In the genomic region with DNA sequence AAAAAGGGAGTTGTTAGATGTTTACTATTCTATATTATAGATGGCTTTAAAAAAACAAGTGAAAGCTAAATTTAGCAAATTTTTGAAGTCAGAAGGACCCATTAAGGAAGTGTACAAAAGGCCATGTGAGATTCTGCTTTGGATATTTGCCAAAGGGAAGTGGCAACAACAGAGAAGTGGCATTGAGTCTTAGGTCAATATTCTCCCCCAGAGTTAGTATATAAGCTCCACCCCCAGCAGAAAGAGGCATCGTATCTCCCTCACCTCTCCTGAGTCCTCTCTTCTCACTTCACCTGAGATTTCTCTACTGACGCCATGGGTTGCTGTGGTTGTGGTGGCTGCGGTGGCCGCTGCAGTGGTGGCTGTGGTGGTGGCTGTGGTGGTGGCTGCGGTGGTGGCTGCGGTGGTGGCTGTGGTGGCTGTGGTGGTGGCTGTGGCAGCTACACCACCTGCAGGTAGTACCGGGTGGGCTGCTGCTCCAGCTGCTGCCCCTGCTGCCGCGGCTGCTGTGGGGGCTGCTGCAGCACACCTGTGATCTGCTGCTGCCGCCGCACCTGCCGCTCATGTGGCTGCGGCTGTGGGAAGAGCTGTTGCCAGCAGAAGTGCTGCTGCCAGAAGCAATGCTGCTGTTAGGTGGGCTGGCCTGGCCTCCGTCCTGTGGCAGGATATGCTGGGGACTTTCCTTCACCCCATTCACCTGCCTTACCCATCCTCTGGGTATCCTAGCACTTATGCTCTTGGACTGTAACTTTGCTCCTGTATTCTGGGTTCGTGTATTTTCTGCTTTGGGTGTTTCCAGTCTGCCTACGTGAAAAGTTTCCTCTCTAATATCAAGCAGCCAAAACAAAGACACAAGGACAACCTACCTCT, we compare ENCODE assay signal across 11 cellular contexts. TPM values are rescaled to one million over a fixed set of nuclear protein-coding genes. Genes with fewer than 3 reads are reported as not detected.
DNase-seq lines count a peak whose midpoint lies in the region; ATAC-seq and TF ChIP-seq lines count a peak whose summit lies in the region.
"Had no signal": no experiment of that assay in that cellular context is flagged by ENCODE, and none has a peak within 500 bp of the region (broad histone marks: within the 10 kb centered on the region; RNA-seq: fewer than 3 reads in every experiment).

No MANE protein-coding gene starts in this region.

- H3K4me1 ChIP-seq in stomach (no peaks in the 10 kb centered on the region), vagina (no peaks in the 10 kb centered on the region)

- H3K4me1 Mint-ChIP-seq in activated naive CD8-positive, alpha-beta T cell treated with anti-CD3 and anti-CD28 coated beads for 36 hours: peaks cover 12% of the 10 kb centered on the region

- H3K27ac ChIP-seq in HL-60 (replicated peaks) (no peak overlapping the region), stomach (no peak overlapping the region), vagina (no peak overlapping the region)

- H3K36me3 ChIP-seq in stomach (no peaks in the 10 kb centered on the region), vagina (no peaks in the 10 kb centered on the region)

- H3K9me3 Mint-ChIP-seq in activated naive CD8-positive, alpha-beta T cell treated with anti-CD3 and anti-CD28 coated beads for 36 hours: no peaks in the 10 kb centered on the region
- H3K9me3 Mint-ChIP-seq: activated naive CD4-positive, alpha-beta T cell treated with anti-CD3 and anti-CD28 coated beads, Interleukin-2, amount 50 U/mL, for 24 hours; CD4-positive, alpha-beta T cell had no signal

- no peak for TF ChIP-seq POLR2A in stomach (IDR thresholded peaks at IDR 0.05)
- TF ChIP-seq POLR2A in vagina (IDR thresholded peaks at IDR 0.05): no peak

- no peaks in the 10 kb centered on the region for H3K9me3 ChIP-seq in stomach
- no peaks in the 10 kb centered on the region for H3K9me3 ChIP-seq in vagina

- H3K27ac Mint-ChIP-seq in activated naive CD8-positive, alpha-beta T cell treated with anti-CD3 and anti-CD28 coated beads for 36 hours: no peak overlapping the region
- H3K27ac Mint-ChIP-seq: activated naive CD4-positive, alpha-beta T cell treated with anti-CD3 and anti-CD28 coated beads, Interleukin-2, amount 50 U/mL, for 24 hours; CD4-positive, alpha-beta T cell had no signal

- TF ChIP-seq CTCF in HL-60 (IDR thresholded peaks at IDR 0.05; ENCODE audit: insufficient read depth, low read length) (no peak), stomach (IDR thresholded peaks at IDR 0.05) (no peak), vagina (IDR thresholded peaks at IDR 0.05) (no peak)

- H3K4me3 ChIP-seq in HL-60 (replicated peaks; ENCODE audit: insufficient read depth, low read length): no peak overlapping the region
- no peak overlapping the region for H3K4me3 ChIP-seq in stomach
- H3K4me3 ChIP-seq in vagina: no peak overlapping the region

- intact Hi-C loops in stomach (cut with DNase I; ENCODE audit: low total_unique reads) (no loop called here), vagina (cut with DNase I) (no loop called here)

- ATAC-seq in GM18870 (IDR thresholded peaks at IDR 0.05; ENCODE audit: unreplicated experiment): peak; percentile 53
- no peak for ATAC-seq in HG03139 (IDR thresholded peaks at IDR 0.05; ENCODE audit: unreplicated experiment)

- H3K4me3 Mint-ChIP-seq in activated naive CD8-positive, alpha-beta T cell treated with anti-CD3 and anti-CD28 coated beads for 36 hours: no peak overlapping the region
- H3K4me3 Mint-ChIP-seq: activated naive CD4-positive, alpha-beta T cell treated with anti-CD3 and anti-CD28 coated beads, Interleukin-2, amount 50 U/mL, for 24 hours; CD4-positive, alpha-beta T cell had no signal

- no peaks in the 10 kb centered on the region for H3K36me3 Mint-ChIP-seq in activated naive CD8-positive, alpha-beta T cell treated with anti-CD3 and anti-CD28 coated beads for 36 hours
- H3K36me3 Mint-ChIP-seq: activated naive CD4-positive, alpha-beta T cell treated with anti-CD3 and anti-CD28 coated beads, Interleukin-2, amount 50 U/mL, for 24 hours had no signal

- 63 to 77% (median 69%) methylated on average over 13 to 16 of the region's 16 CpGs for WGBS in stomach, 5 donors

- peaks cover 8% of the 10 kb centered on the region for H3K27me3 ChIP-seq in HL-60 (ENCODE audit: insufficient read depth, poor library complexity, severe bottlenecking)
- H3K27me3 ChIP-seq in stomach: peaks cover 0 to 5% (median 0%) of the 10 kb centered on the region in 3 donors
- no peaks in the 10 kb centered on the region for H3K27me3 ChIP-seq in vagina

- H3K27me3 Mint-ChIP-seq in activated naive CD8-positive, alpha-beta T cell treated with anti-CD3 and anti-CD28 coated beads for 36 hours: peaks cover 71% of the 10 kb centered on the region

- TF ChIP-seq EP300 in stomach (IDR thresholded peaks at IDR 0.05): no peak

- DNase-seq in AML-193 (lab: John Stamatoyannopoulos, UW): peak; percentile 69 to 72
- DNase-seq in HL-60 (ENCODE audit: low read depth in 1 of 2, low spot score in 1 of 2): peak; percentile 68 to 78
- peak; percentile 8 for DNase-seq in activated naive CD8-positive, alpha-beta T cell treated with anti-CD3 and anti-CD28 coated beads for 36 hours
- DNase-seq in NCI-H2171 (lab: John Stamatoyannopoulos, UW): no peak
- no peak for DNase-seq in stomach
- no peak for DNase-seq in vagina (ENCODE audit: extremely low spot score in 2 of 2)

RNA-seq across cellular contexts. Expression of a gene that starts 5.9 kb away (rescaled TPM):
- not detected for total RNA-seq in activated naive CD8-positive, alpha-beta T cell treated with anti-CD3 and anti-CD28 coated beads for 36 hours
- not detected for total RNA-seq in stomach
- not detected for polyA plus RNA-seq in stomach
- not detected for total RNA-seq in vagina
- total RNA-seq: CD4-positive, alpha-beta T cell; myocyte had no signal

RNA-seq across cellular contexts. Expression of a gene that starts 8.6 kb away (rescaled TPM):
- total RNA-seq in activated naive CD8-positive, alpha-beta T cell treated with anti-CD3 and anti-CD28 coated beads for 36 hours: not detected
- total RNA-seq in stomach: not detected
- not detected for polyA plus RNA-seq in stomach
- not detected for total RNA-seq in vagina
- total RNA-seq: CD4-positive, alpha-beta T cell; myocyte had no signal

RNA-seq across cellular contexts. Expression of a gene that starts 10.0 kb away (rescaled TPM):
- total RNA-seq in activated naive CD8-positive, alpha-beta T cell treated with anti-CD3 and anti-CD28 coated beads for 36 hours: not detected
- total RNA-seq in stomach (not detected), vagina (not detected)
- not detected for polyA plus RNA-seq in stomach
- total RNA-seq: CD4-positive, alpha-beta T cell; myocyte had no signal

RNA-seq across cellular contexts. Expression of a gene that starts 57.9 kb away (rescaled TPM):
- total RNA-seq in activated naive CD8-positive, alpha-beta T cell treated with anti-CD3 and anti-CD28 coated beads for 36 hours: not detected
- not detected for total RNA-seq in stomach
- polyA plus RNA-seq in stomach: not detected
- total RNA-seq in vagina: not detected
- total RNA-seq: CD4-positive, alpha-beta T cell; myocyte had no signal

Comparison
In these comparisons a context has a peak if more than half of its experiments do, and no peak if none do; other contexts are left out.
1. DNase-seq: peak in AML-193 (2 of 2), HL-60 (2 of 2) and activated naive CD8-positive, alpha-beta T cell treated with anti-CD3 and anti-CD28 coated beads for 36 hours (single experiment); none in NCI-H2171 (single experiment), stomach (single experiment) and vagina (0 of 2).